Comparison of ENCODE assay signal across 14 cellular contexts in genomic region chr20:36770680-36771079, GRCh38. TPM values are rescaled to one million over a fixed set of nuclear protein-coding genes. Genes with fewer than 3 reads are reported as not detected.
A peak's percentile ranks its signal among the peaks of the same experiment; 100 is the strongest.
DNase-seq lines count a peak whose midpoint lies in the region; ATAC-seq and TF ChIP-seq lines count a peak whose summit lies in the region.
"Had no signal": no experiment of that assay in that cellular context is flagged by ENCODE, and none has a peak within 500 bp of the region (broad histone marks: within the 10 kb centered on the region; RNA-seq: fewer than 3 reads in every experiment).

No MANE protein-coding gene starts in this region.

- no peak for DNase-seq in activated naive CD8-positive, alpha-beta T cell treated with anti-CD3 and anti-CD28 coated beads for 36 hours
- DNase-seq in activated naive CD8-positive, alpha-beta T cell treated with anti-CD3 and anti-CD28 coated beads, Interleukin-2, amount 50 U/mL, for 24 hours: no peak
- DNase-seq in PC-3: no peak
- no peak for DNase-seq in mesendoderm
- DNase-seq in type B pancreatic cell (ENCODE audit: extremely low spot score, unreplicated experiment): no peak
- no peak for DNase-seq in hypothalamus (lab: John Stamatoyannopoulos, UW)
- DNase-seq in islet precursor cell: no peak
- DNase-seq: KG1, NCI-H1092 treated with DMSO at 0.1 percent for 48 hours, NCI-H187, NCI-H69, PC-9 had no signal

- H2AK5ac ChIP-seq in mesendoderm (ENCODE audit: low read length): no peak overlapping the region

- H3K79me1 ChIP-seq in mesendoderm (ENCODE audit: low read length): peaks cover 4% of the 10 kb centered on the region

- H4K8ac ChIP-seq in mesendoderm (ENCODE audit: low read depth, low read length): no peak overlapping the region

- H3K36me3 Mint-ChIP-seq in activated naive CD8-positive, alpha-beta T cell treated with anti-CD3 and anti-CD28 coated beads for 36 hours: peaks cover 8% of the 10 kb centered on the region
- peaks cover 10% of the 10 kb centered on the region for H3K36me3 Mint-ChIP-seq in activated naive CD8-positive, alpha-beta T cell treated with anti-CD3 and anti-CD28 coated beads, Interleukin-2, amount 50 U/mL, for 24 hours (ENCODE audit: low read depth)
- peaks cover 4% of the 10 kb centered on the region for H3K36me3 Mint-ChIP-seq in type B pancreatic cell

- peaks cover 19% of the 10 kb centered on the region for H3K4me1 ChIP-seq in PC-3 (ENCODE audit: insufficient read depth, low read length)
- H3K4me1 ChIP-seq in mesendoderm (ENCODE audit: control insufficient read depth, low read depth, low read length): peaks cover 3% of the 10 kb centered on the region

- no peak overlapping the region for H2BK5ac ChIP-seq in mesendoderm (ENCODE audit: low read length)

- H3K9me3 Mint-ChIP-seq in activated naive CD8-positive, alpha-beta T cell treated with anti-CD3 and anti-CD28 coated beads for 36 hours: no peaks in the 10 kb centered on the region
- H3K9me3 Mint-ChIP-seq in activated naive CD8-positive, alpha-beta T cell treated with anti-CD3 and anti-CD28 coated beads, Interleukin-2, amount 50 U/mL, for 24 hours: peaks cover 3% of the 10 kb centered on the region
- no peaks in the 10 kb centered on the region for H3K9me3 Mint-ChIP-seq in type B pancreatic cell
- H3K9me3 Mint-ChIP-seq: CD14-positive monocyte had no signal

- no CpG with 5 or more reads among the region's 7 CpGs for WGBS in mesendoderm (ENCODE audit: extremely low coverage, insufficient coverage, low lambda C conversion rate)

- no TSS peak for BruUV-seq in PC-3 (replicated peaks; lab: Mats Ljungman, UMichigan)

- H3K4me2 ChIP-seq in PC-3 (ENCODE audit: low read length): peak overlapping the region; percentile 2; the same call in 1 of the 2 replicates
- no peak overlapping the region for H3K4me2 ChIP-seq in mesendoderm (ENCODE audit: low read length)
- H3K4me2 ChIP-seq: PC-9 had no signal

- no peaks in the 10 kb centered on the region for H3K9me3 ChIP-seq in PC-3 (ENCODE audit: low read length)

- H3K36me3 ChIP-seq in PC-3 (ENCODE audit: low read depth, low read length): no peaks in the 10 kb centered on the region
- H3K36me3 ChIP-seq in mesendoderm (ENCODE audit: control insufficient read depth, insufficient read depth, low read length): peaks cover 3% of the 10 kb centered on the region

- H4K20me1 ChIP-seq in PC-3 (ENCODE audit: low read length): no peaks in the 10 kb centered on the region

- H2BK120ac ChIP-seq in mesendoderm (ENCODE audit: low read depth, low read length): no peak overlapping the region

- H3K9ac ChIP-seq in PC-3 (ENCODE audit: low read length) (no peak overlapping the region), mesendoderm (ENCODE audit: low read length) (peak overlapping the region; percentile 8)

- no peak overlapping the region for H3K18ac ChIP-seq in mesendoderm (ENCODE audit: low read length)

- H3K27me3 ChIP-seq in PC-3 (ENCODE audit: low read length): no peaks in the 10 kb centered on the region
- H3K27me3 ChIP-seq in mesendoderm (ENCODE audit: insufficient read depth, low read length, poor library complexity): no peaks in the 10 kb centered on the region

- no peak overlapping the region for H2AFZ ChIP-seq in PC-3 (ENCODE audit: low read length)
- H2AFZ ChIP-seq: PC-9 had no signal

- no peak overlapping the region for H3K4ac ChIP-seq in mesendoderm (ENCODE audit: low read depth, low read length)

- no peak overlapping the region for H3K23ac ChIP-seq in mesendoderm (ENCODE audit: low read length)

- CTCF ChIA-PET in PC-3 (lab: Charles Lee): no interaction called here

- peak overlapping the region; percentile 44 for H3K27ac Mint-ChIP-seq in activated naive CD8-positive, alpha-beta T cell treated with anti-CD3 and anti-CD28 coated beads for 36 hours
- no peak overlapping the region for H3K27ac Mint-ChIP-seq in activated naive CD8-positive, alpha-beta T cell treated with anti-CD3 and anti-CD28 coated beads, Interleukin-2, amount 50 U/mL, for 24 hours
- peak overlapping the region; percentile 99 for H3K27ac Mint-ChIP-seq in type B pancreatic cell

- TF ChIP-seq CTCF in PC-3 (conservative IDR thresholded peaks at IDR 0.05; ENCODE audit: low read depth, low read length) (no peak), type B pancreatic cell (conservative IDR thresholded peaks at IDR 0.05) (no peak)

- H3K4me1 Mint-ChIP-seq in activated naive CD8-positive, alpha-beta T cell treated with anti-CD3 and anti-CD28 coated beads for 36 hours: peaks cover 15% of the 10 kb centered on the region
- peaks cover 27% of the 10 kb centered on the region for H3K4me1 Mint-ChIP-seq in activated naive CD8-positive, alpha-beta T cell treated with anti-CD3 and anti-CD28 coated beads, Interleukin-2, amount 50 U/mL, for 24 hours
- H3K4me1 Mint-ChIP-seq in type B pancreatic cell (ENCODE audit: unreplicated experiment): peaks cover 24% of the 10 kb centered on the region

- H3K9me2 ChIP-seq in PC-3 (replicated peaks; ENCODE audit: low read length): no peaks in the 10 kb centered on the region

- H3K27ac ChIP-seq in PC-3 (ENCODE audit: low read length): no peak overlapping the region
- no peak overlapping the region for H3K27ac ChIP-seq in mesendoderm (ENCODE audit: low read depth, low read length)
- H3K27ac ChIP-seq: PC-9 had no signal

- no peak overlapping the region for H4K5ac ChIP-seq in mesendoderm (ENCODE audit: low read length)

- ATAC-seq in activated naive CD8-positive, alpha-beta T cell treated with anti-CD3 and anti-CD28 coated beads, Interleukin-2, amount 50 U/mL, for 24 hours: no peak
- ATAC-seq in PC-3: no peak
- no peak for ATAC-seq in GM19452 (IDR thresholded peaks at IDR 0.05; ENCODE audit: unreplicated experiment)

- H3K79me2 ChIP-seq in PC-3 (ENCODE audit: low read length): peaks cover 21% of the 10 kb centered on the region
- peaks cover 1% of the 10 kb centered on the region for H3K79me2 ChIP-seq in mesendoderm (ENCODE audit: control insufficient read depth, insufficient read depth, low read length)

- peaks cover 3% of the 10 kb centered on the region for H3K27me3 Mint-ChIP-seq in activated naive CD8-positive, alpha-beta T cell treated with anti-CD3 and anti-CD28 coated beads for 36 hours
- peaks cover 3% of the 10 kb centered on the region for H3K27me3 Mint-ChIP-seq in activated naive CD8-positive, alpha-beta T cell treated with anti-CD3 and anti-CD28 coated beads, Interleukin-2, amount 50 U/mL, for 24 hours
- H3K27me3 Mint-ChIP-seq in type B pancreatic cell: peaks cover 3% of the 10 kb centered on the region

- no peak overlapping the region for H3K4me3 Mint-ChIP-seq in activated naive CD8-positive, alpha-beta T cell treated with anti-CD3 and anti-CD28 coated beads for 36 hours
- no peak overlapping the region for H3K4me3 Mint-ChIP-seq in activated naive CD8-positive, alpha-beta T cell treated with anti-CD3 and anti-CD28 coated beads, Interleukin-2, amount 50 U/mL, for 24 hours
- H3K4me3 Mint-ChIP-seq in type B pancreatic cell: peak overlapping the region; percentile 23
- H3K4me3 Mint-ChIP-seq: CD14-positive monocyte had no signal

- H2BK15ac ChIP-seq in mesendoderm (replicated peaks; ENCODE audit: low read depth): no peak overlapping the region

- H3K4me3 ChIP-seq in PC-3 (ENCODE audit: low read length) (no peak overlapping the region), mesendoderm (ENCODE audit: low read length) (no peak overlapping the region)
- H3K4me3 ChIP-seq: PC-9 had no signal

- POLR2A ChIA-PET in PC-3 (lab: Charles Lee; ENCODE audit: unreplicated experiment): no interaction called here

- no peak overlapping the region for H3K56ac ChIP-seq in mesendoderm (ENCODE audit: low read length)

- no peaks in the 10 kb centered on the region for H3F3A ChIP-seq in PC-3 (ENCODE audit: low read length, unreplicated experiment)

- intact Hi-C loops in PC-3 (cut with micrococcal nuclease): no loop called here

RNA-seq across cellular contexts. Expression of gene DSN1, which starts 2.9 kb away (rescaled TPM):
- total RNA-seq in activated naive CD8-positive, alpha-beta T cell treated with anti-CD3 and anti-CD28 coated beads for 36 hours: 10 to 100 TPM; 19.9 to 21.8 TPM
- total RNA-seq in PC-3 (2014; rRNA removed): 36.3 and 39.8 TPM in 2 replicates
- polyA plus RNA-seq in mesendoderm (2013, experiment 1 of 2): 24.1 TPM
- polyA plus RNA-seq in mesendoderm (2013, experiment 2 of 2): 23.9 TPM
- total RNA-seq in type B pancreatic cell (ENCODE audit: low replicate concordance): 20.0 and 24.1 TPM in 2 replicates

RNA-seq across cellular contexts. Expression of gene NDRG3, which starts 24.8 kb away (rescaled TPM):
- total RNA-seq in activated naive CD8-positive, alpha-beta T cell treated with anti-CD3 and anti-CD28 coated beads for 36 hours: 10 to 100 TPM; 16.3 to 17.1 TPM
- total RNA-seq in PC-3 (2014; rRNA removed): 27.0 and 30.1 TPM in 2 replicates
- 17.7 TPM for polyA plus RNA-seq in mesendoderm (2013, experiment 1 of 2)
- 17.4 TPM for polyA plus RNA-seq in mesendoderm (2013, experiment 2 of 2)
- total RNA-seq in type B pancreatic cell (ENCODE audit: low replicate concordance): 24.9 and 31.5 TPM in 2 replicates
